In genomic region chr19:47020992-47021496, GRCh38 we compare ENCODE assay signal across 10 cellular contexts. TPM values are rescaled to one million over a fixed set of nuclear protein-coding genes. Genes with fewer than 3 reads are reported as not detected.
A peak's percentile ranks its signal among the peaks of the same experiment; 100 is the strongest.
DNase-seq lines count a peak whose midpoint lies in the region; ATAC-seq and TF ChIP-seq lines count a peak whose summit lies in the region.
"Had no signal": no experiment of that assay in that cellular context is flagged by ENCODE, and none has a peak within 500 bp of the region (broad histone marks: within the 10 kb centered on the region; RNA-seq: fewer than 3 reads in every experiment).

No MANE protein-coding gene starts in this region.

- H3K9me3 Mint-ChIP-seq in HFFc6: no peaks in the 10 kb centered on the region
- no peaks in the 10 kb centered on the region for H3K9me3 Mint-ChIP-seq in MCF 10A (ENCODE audit: unreplicated experiment)
- H3K9me3 Mint-ChIP-seq: activated T-helper 2 cell treated with anti-CD3 and anti-CD28 coated beads, Interferon-gamma antibody, Interleukin-2, Interleukin-4, amounts not matched to agents 10 μg/mL and 5 μg/mL and 100 μg/mL, durations not matched to agents 14 hours and 24 hours and 36 hours had no signal

- no peaks in the 10 kb centered on the region for H3K36me3 ChIP-seq in lower lobe of right lung

- H3K4me3 ChIP-seq in lower lobe of right lung: peak overlapping the region; percentile 36

- no peak overlapping the region for H3K27ac ChIP-seq in lower lobe of right lung

- no peaks in the 10 kb centered on the region for H3K9me3 ChIP-seq in lower lobe of right lung

- TF ChIP-seq CTCF in HFFc6 (IDR thresholded peaks at IDR 0.05) (no peak), MCF 10A (IDR thresholded peaks at IDR 0.05; ENCODE audit: unreplicated experiment) (no peak), lower lobe of right lung (IDR thresholded peaks at IDR 0.05) (no peak)

- H3K27ac Mint-ChIP-seq in HFFc6 (no peak overlapping the region), MCF 10A (ENCODE audit: low read depth, unreplicated experiment) (no peak overlapping the region)
- H3K27ac Mint-ChIP-seq: activated T-helper 2 cell treated with anti-CD3 and anti-CD28 coated beads, Interferon-gamma antibody, Interleukin-2, Interleukin-4, amounts not matched to agents 10 μg/mL and 5 μg/mL and 100 μg/mL, durations not matched to agents 14 hours and 24 hours and 36 hours had no signal

- intact Hi-C loops in MCF 10A (cut with micrococcal nuclease) (no loop called here), lower lobe of right lung (cut with DNase I) (no loop called here)

- peaks cover 22% of the 10 kb centered on the region for H3K4me1 ChIP-seq in lower lobe of right lung

- H3K4me1 Mint-ChIP-seq in HFFc6 (ENCODE audit: low read depth): peaks cover 8% of the 10 kb centered on the region; the same call in 1 of the 2 replicates
- peaks cover 5% of the 10 kb centered on the region for H3K4me1 Mint-ChIP-seq in MCF 10A (ENCODE audit: insufficient read depth, unreplicated experiment)

- H3K36me3 Mint-ChIP-seq in HFFc6 (ENCODE audit: low read depth): peaks cover 1% of the 10 kb centered on the region; the same call in 1 of the 2 replicates
- peaks cover 5% of the 10 kb centered on the region for H3K36me3 Mint-ChIP-seq in MCF 10A (ENCODE audit: insufficient read depth, unreplicated experiment)

- ATAC-seq in lower lobe of right lung (peak in 1 of 2 donors; percentile 16), HG03108 (IDR thresholded peaks at IDR 0.05; ENCODE audit: unreplicated experiment) (no peak)

- POLR2A ChIA-PET in MCF 10A (lab: Yijun Ruan, JAX): interaction anchor here (2.9 kb wide), 1 partner anchor 15 kb away, joined by 14 read pairs; no protein-coding TSS in a partner anchor

- CTCF ChIA-PET in MCF 10A (lab: Yijun Ruan, JAX): interaction anchor here (1.6 to 2.9 kb wide), 2 partner anchors 8 to 14 kb away, joined by 3 to 11 read pairs; no protein-coding TSS in a partner anchor

- H3K27me3 ChIP-seq in lower lobe of right lung (ENCODE audit: low read depth): peaks cover 71% of the 10 kb centered on the region

- DNase-seq in AG08395 (ENCODE audit: low spot score) (peak; percentile 55), HFFc6 (no peak), MCF 10A (ENCODE audit: unreplicated experiment) (no peak), lower lobe of right lung (no peak), NCI-H1694 (lab: John Stamatoyannopoulos, UW) (no peak)
- DNase-seq in NK-92 treated with Interleukin-12 subunit alpha and Interleukin-12 subunit beta, amount 100 ng/mL, for 24 hours (lab: John Stamatoyannopoulos, UW): no peak
- DNase-seq in activated CD4-positive, alpha-beta T cell treated with anti-CD3 and anti-CD28 coated beads for 1 hour: no peak
- DNase-seq: NCI-H526 treated with DMSO at 0.1 percent for 48 hours had no signal

- H3K4me3 Mint-ChIP-seq in HFFc6: peak overlapping the region; percentile 78
- H3K4me3 Mint-ChIP-seq in MCF 10A (ENCODE audit: unreplicated experiment): peak overlapping the region; percentile 72

- BruUV-seq in MCF 10A (replicated peaks; lab: Mats Ljungman, UMichigan): no TSS peak

- H3K27me3 Mint-ChIP-seq in HFFc6 (ENCODE audit: insufficient read depth) (peaks cover 23% of the 10 kb centered on the region), MCF 10A (ENCODE audit: insufficient read depth, unreplicated experiment) (peaks cover 30% of the 10 kb centered on the region)

RNA-seq across cellular contexts. Expression of gene NPAS1, which starts 1.4 kb away (rescaled TPM):
- 10 to 100 TPM in 1 of 6 experiments, 1 to 10 TPM in 5; 2.2 to 11.5 (median 3.6) TPM for total RNA-seq in HFFc6 (2021; fragmentation: NEBNext Ultra II Directional; extraction: Animal tissue kit (Norgen Biotek cat#: 25700))
- 0.44 and 0.68 TPM in 2 replicates for total RNA-seq in MCF 10A (2022)
- total RNA-seq in lower lobe of right lung: 1.8 TPM
- total RNA-seq: activated T-helper 2 cell treated with anti-CD3 and anti-CD28 coated beads, Interferon-gamma antibody, Interleukin-2, Interleukin-4, amounts not matched to agents 10 μg/mL and 5 μg/mL and 100 μg/mL, durations not matched to agents 14 hours and 24 hours and 36 hours had no signal

RNA-seq across cellular contexts. Expression of gene TMEM160, which starts 27.4 kb away (rescaled TPM):
- 10 to 100 TPM; 44.2 to 55.1 (median 49.3) TPM for total RNA-seq in HFFc6 (2021; fragmentation: NEBNext Ultra II Directional; extraction: Animal tissue kit (Norgen Biotek cat#: 25700))
- total RNA-seq in MCF 10A (2022) (15.3 and 22.0 TPM in 2 replicates), lower lobe of right lung (29.5 TPM)
